Comparison of ENCODE assay signal across 20 cellular contexts in the genomic region with DNA sequence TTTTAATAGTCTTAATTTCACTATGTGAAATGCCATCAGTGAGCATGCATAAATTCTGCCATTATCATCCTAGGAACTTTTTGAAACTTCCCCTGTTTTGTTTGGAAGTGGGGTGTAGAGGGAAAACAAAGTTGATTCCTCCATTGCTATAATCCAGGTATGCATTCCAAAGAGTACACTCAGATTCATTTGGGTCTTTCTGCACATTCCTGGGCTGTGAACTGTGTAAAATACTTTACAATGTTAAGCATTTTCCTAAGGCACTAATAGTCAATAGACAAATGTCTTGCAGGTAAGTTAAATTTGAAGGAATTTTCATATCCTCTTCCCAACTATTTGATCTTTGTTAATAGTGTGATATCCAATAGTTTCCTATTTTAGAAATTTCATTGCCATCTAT. TPM values are rescaled to one million over a fixed set of nuclear protein-coding genes. Genes with fewer than 3 reads are reported as not detected.
DNase-seq lines count a peak whose midpoint lies in the region; ATAC-seq and TF ChIP-seq lines count a peak whose summit lies in the region.
"Had no signal": no experiment of that assay in that cellular context is flagged by ENCODE, and none has a peak within 500 bp of the region (broad histone marks: within the 10 kb centered on the region; RNA-seq: fewer than 3 reads in every experiment).

No MANE protein-coding gene starts in this region.

- H3K27ac Mint-ChIP-seq in HFFc6 (peak overlapping the region; percentile 82), glutamatergic neuron (ENCODE audit: unreplicated experiment) (no peak overlapping the region)
- no peak overlapping the region for H3K27ac Mint-ChIP-seq in CD4-positive, alpha-beta memory T cell
- H3K27ac Mint-ChIP-seq: CD4-positive, alpha-beta T cell had no signal

- H3K27me3 ChIP-seq in RWPE2 (ENCODE audit: insufficient read depth, poor library complexity, severe bottlenecking) (no peaks in the 10 kb centered on the region), foreskin keratinocyte (no peaks in the 10 kb centered on the region), tibial nerve (no peaks in the 10 kb centered on the region)
- H3K27me3 ChIP-seq in CD4-positive, alpha-beta memory T cell (ENCODE audit: insufficient read depth, low read length): no peaks in the 10 kb centered on the region
- H3K27me3 ChIP-seq: SJCRH30 had no signal

- H3K27me3 Mint-ChIP-seq in HFFc6 (ENCODE audit: insufficient read depth) (peaks cover 4% of the 10 kb centered on the region; the same call in 1 of the 2 replicates), glutamatergic neuron (ENCODE audit: unreplicated experiment) (no peaks in the 10 kb centered on the region)
- H3K27me3 Mint-ChIP-seq in CD4-positive, alpha-beta memory T cell: peaks cover 10 to 19% of the 10 kb centered on the region in 2 donors

- TF ChIP-seq CTCF in HFFc6 (IDR thresholded peaks at IDR 0.05) (no peak), RWPE2 (IDR thresholded peaks at IDR 0.05; ENCODE audit: poor library complexity, severe bottlenecking) (no peak), foreskin keratinocyte (conservative IDR thresholded peaks at IDR 0.05) (no peak), tibial nerve (IDR thresholded peaks at IDR 0.05) (no peak), glutamatergic neuron (IDR thresholded peaks at IDR 0.05; ENCODE audit: partially characterized antibody, unreplicated experiment) (no peak)

- H3K4me3 Mint-ChIP-seq in HFFc6 (0 out of 2 replicates have a peak overlapping the region, but pooled peaks have one; percentile 41), glutamatergic neuron (ENCODE audit: unreplicated experiment) (no peak overlapping the region)
- no peak overlapping the region for H3K4me3 Mint-ChIP-seq in CD4-positive, alpha-beta memory T cell
- H3K4me3 Mint-ChIP-seq: CD4-positive, alpha-beta T cell had no signal

- H3K4me3 ChIP-seq in RWPE2 (ENCODE audit: severe bottlenecking) (no peak overlapping the region), tibial nerve (no peak overlapping the region)
- H3K4me3 ChIP-seq in CD4-positive, alpha-beta memory T cell (ENCODE audit: low read length in 2 of 2): no peak overlapping the region
- H3K4me3 ChIP-seq: SJCRH30 had no signal

- peaks cover 33% of the 10 kb centered on the region for H3K4me1 ChIP-seq in RWPE2 (ENCODE audit: insufficient read depth, poor library complexity, severe bottlenecking)
- H3K4me1 ChIP-seq in foreskin keratinocyte: peaks cover 36% of the 10 kb centered on the region
- no peaks in the 10 kb centered on the region for H3K4me1 ChIP-seq in tibial nerve
- H3K4me1 ChIP-seq in CD4-positive, alpha-beta memory T cell (ENCODE audit: insufficient read depth, low read length): no peaks in the 10 kb centered on the region

- H3K36me3 ChIP-seq in RWPE2 (ENCODE audit: low read depth) (no peaks in the 10 kb centered on the region), tibial nerve (no peaks in the 10 kb centered on the region)
- H3K36me3 ChIP-seq in CD4-positive, alpha-beta memory T cell (ENCODE audit: insufficient read depth, low read length): no peaks in the 10 kb centered on the region
- H3K36me3 ChIP-seq: SJCRH30 had no signal

- H3K9me3 Mint-ChIP-seq in HFFc6 (peaks cover 16% of the 10 kb centered on the region), glutamatergic neuron (ENCODE audit: unreplicated experiment) (peaks cover 1% of the 10 kb centered on the region)
- H3K9me3 Mint-ChIP-seq in CD4-positive, alpha-beta memory T cell: peaks cover 0 to 6% (median 5%) of the 10 kb centered on the region in 8 donors

- TF ChIP-seq EP300 in tibial nerve (IDR thresholded peaks at IDR 0.05): no peak

- H3K9me3 ChIP-seq in RWPE2 (ENCODE audit: severe bottlenecking) (no peaks in the 10 kb centered on the region), tibial nerve (peaks cover 0 to 7% (median 0%) of the 10 kb centered on the region in 4 donors)
- H3K9me3 ChIP-seq in CD4-positive, alpha-beta memory T cell (ENCODE audit: control insufficient read depth in 1 of 2, low read length in 2 of 2): no peaks in the 10 kb centered on the region
- H3K9me3 ChIP-seq: SJCRH30 had no signal

- TF ChIP-seq POLR2A in tibial nerve (IDR thresholded peaks at IDR 0.05): no peak

- ATAC-seq in RWPE2 (ENCODE audit: low read depth) (peak; percentile 96), foreskin keratinocyte (peak; percentile 42)

- H3K4me1 Mint-ChIP-seq in HFFc6 (ENCODE audit: low read depth): peaks cover 84% of the 10 kb centered on the region
- H3K4me1 Mint-ChIP-seq in glutamatergic neuron (ENCODE audit: low read depth, unreplicated experiment): no peaks in the 10 kb centered on the region
- H3K4me1 Mint-ChIP-seq in CD4-positive, alpha-beta memory T cell: no peaks in the 10 kb centered on the region

- intact Hi-C loops in CD4-positive, alpha-beta memory T cell (cut with micrococcal nuclease): no loop called here

- peak; percentile 51 for DNase-seq in ACHN
- no peak for DNase-seq in HFFc6
- DNase-seq in RWPE2 (ENCODE audit: low spot score): no peak
- peak in 1 of 2 donors; percentile 67 for DNase-seq in foreskin keratinocyte
- DNase-seq in tibial nerve (ENCODE audit: low spot score in 2 of 2): no peak
- no peak for DNase-seq in pons (ENCODE audit: low spot score)
- DNase-seq in glutamatergic neuron: no peak
- DNase-seq in CD4-positive, alpha-beta memory T cell: no peak
- DNase-seq: CD4-positive, alpha-beta T cell; DMS53; GOT3; KBM-7; MV-4-11; NCI-H187; NCI-H2107; NCI-H510A; NCI-H748 treated with DMSO at 0.1 percent for 48 hours; NK-92 treated with Interleukin-12 subunit alpha and Interleukin-12 subunit beta, amount 100 ng/mL, for 24 hours; OCI-M1; SJCRH30 had no signal

- in situ Hi-C loops in ACHN (cut with HindIII; ENCODE audit: low pct_ligation_motif_present, low pct_unique_long_range_greater_than_20kb, low sequenced_read_pairs): no loop called here

- POLR2A ChIA-PET in CD4-positive, alpha-beta memory T cell (lab: Charles Lee; ENCODE audit: partially characterized antibody): no interaction called here

- CTCF ChIA-PET in CD4-positive, alpha-beta memory T cell (lab: Charles Lee; ENCODE audit: partially characterized antibody): no interaction called here

- H3K27ac ChIP-seq in RWPE2 (ENCODE audit: poor library complexity, severe bottlenecking) (peak overlapping the region; percentile 72), foreskin keratinocyte (no peak overlapping the region), tibial nerve (no peak overlapping the region)
- H3K27ac ChIP-seq in CD4-positive, alpha-beta memory T cell (ENCODE audit: low read depth, low read length): no peak overlapping the region
- H3K27ac ChIP-seq: SJCRH30 had no signal

- H3K36me3 Mint-ChIP-seq in HFFc6 (ENCODE audit: low read depth): peaks cover 42% of the 10 kb centered on the region
- H3K36me3 Mint-ChIP-seq in glutamatergic neuron (ENCODE audit: unreplicated experiment): no peaks in the 10 kb centered on the region
- H3K36me3 Mint-ChIP-seq in CD4-positive, alpha-beta memory T cell: no peaks in the 10 kb centered on the region

RNA-seq across cellular contexts. Expression of a gene that starts 36.2 kb away (rescaled TPM):
- 10 to 100 TPM; 53.3 to 72.0 (median 57.9) TPM for total RNA-seq in HFFc6 (2021; fragmentation: NEBNext Ultra II Directional; extraction: Animal tissue kit (Norgen Biotek cat#: 25700))
- total RNA-seq in foreskin keratinocyte: 0.11 TPM in 1 of 2 replicates, not detected in the other
- 0.23 TPM in 1 of 2 replicates, not detected in the other for polyA plus RNA-seq in foreskin keratinocyte
- 10 to 100 TPM in 1 of 4 donors, 1 to 10 TPM in 3; 3.9 to 14.7 (median 6.5) TPM for total RNA-seq in tibial nerve
- total RNA-seq in glutamatergic neuron (ENCODE audit: unreplicated experiment): 75.2 TPM
- not detected for total RNA-seq in CD4-positive, alpha-beta memory T cell
- polyA plus RNA-seq in CD4-positive, alpha-beta memory T cell: not detected
